In the genomic region with DNA sequence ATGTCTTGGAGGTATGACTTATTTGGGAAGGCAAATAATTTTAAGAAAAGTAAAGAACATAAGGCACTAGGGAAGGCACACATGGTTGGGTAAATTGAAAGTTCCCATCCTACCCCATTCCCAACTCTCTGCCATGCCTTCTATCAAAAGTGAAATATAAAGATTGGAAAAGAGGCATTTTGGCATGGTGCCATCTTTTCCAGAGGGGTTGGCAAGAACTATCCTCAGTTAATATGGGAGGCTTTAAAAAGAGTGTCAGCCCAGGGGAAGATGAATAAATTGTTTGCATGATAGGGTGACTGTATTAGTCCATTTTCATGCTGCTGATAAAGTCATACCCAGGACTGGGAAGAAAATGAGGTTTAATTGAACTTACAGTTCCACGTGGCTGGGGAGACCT, we compare ENCODE assay signal across 28 cellular contexts.
"Had no signal": no experiment of that assay in that cellular context is flagged by ENCODE, and none has a peak within 500 bp of the region (broad histone marks: within the 10 kb centered on the region; RNA-seq: fewer than 3 reads in every experiment).

No MANE protein-coding gene starts in this region.

- H3K9me3 ChIP-seq: colonic mucosa, esophagus muscularis mucosa, esophagus squamous epithelium, gastrocnemius medialis had no signal

- FAIRE-seq: endometrium, endothelial cell of umbilical vein, frontal cortex had no signal

- H2AFZ ChIP-seq: hepatocyte had no signal

- H3K4me1 ChIP-seq: colonic mucosa, esophagus muscularis mucosa, esophagus squamous epithelium, gastrocnemius medialis, gastroesophageal sphincter, heart left ventricle, heart right ventricle had no signal

- H3K27ac ChIP-seq: colonic mucosa, coronary artery, dorsolateral prefrontal cortex, epithelial cell of prostate, esophagus muscularis mucosa, esophagus squamous epithelium, foreskin keratinocyte, gastrocnemius medialis, gastroesophageal sphincter, heart left ventricle, heart right ventricle, hepatocyte had no signal

- H3K79me2 ChIP-seq: hepatocyte had no signal

- H3K4me3 ChIP-seq: colonic mucosa, coronary artery, dorsolateral prefrontal cortex, esophagus muscularis mucosa, esophagus squamous epithelium, gastrocnemius medialis, gastroesophageal sphincter, heart left ventricle, heart right ventricle, hepatocyte had no signal

- H3K4me2 ChIP-seq: hepatocyte had no signal

- H3K36me3 ChIP-seq: colonic mucosa, esophagus muscularis mucosa, esophagus squamous epithelium, gastrocnemius medialis, gastroesophageal sphincter, heart left ventricle, heart right ventricle had no signal

- DNase-seq: colonic mucosa; cortex of kidney; dermis blood vessel endothelial cell; dorsolateral prefrontal cortex; effector CD4-positive, alpha-beta T cell; effector CD8-positive, alpha-beta T cell; effector memory CD4-positive, alpha-beta T cell; effector memory CD8-positive, alpha-beta T cell; endodermal cell; erythroblast; esophagus squamous epithelium; foreskin fibroblast; foreskin keratinocyte; foreskin melanocyte; gastrocnemius medialis; glutamatergic neuron; head of caudate nucleus; heart left ventricle; heart right ventricle had no signal

- H3K27me3 ChIP-seq: colonic mucosa, dorsolateral prefrontal cortex, esophagus muscularis mucosa, esophagus squamous epithelium, gastrocnemius medialis, gastroesophageal sphincter, heart left ventricle, heart right ventricle, hepatocyte had no signal

- ATAC-seq: effector memory CD8-positive, alpha-beta T cell; esophagus mucosa; foreskin keratinocyte; gastrocnemius medialis; gastroesophageal sphincter; heart left ventricle; heart right ventricle had no signal
